Comparison of ENCODE assay signal across 15 cellular contexts in the genomic region with DNA sequence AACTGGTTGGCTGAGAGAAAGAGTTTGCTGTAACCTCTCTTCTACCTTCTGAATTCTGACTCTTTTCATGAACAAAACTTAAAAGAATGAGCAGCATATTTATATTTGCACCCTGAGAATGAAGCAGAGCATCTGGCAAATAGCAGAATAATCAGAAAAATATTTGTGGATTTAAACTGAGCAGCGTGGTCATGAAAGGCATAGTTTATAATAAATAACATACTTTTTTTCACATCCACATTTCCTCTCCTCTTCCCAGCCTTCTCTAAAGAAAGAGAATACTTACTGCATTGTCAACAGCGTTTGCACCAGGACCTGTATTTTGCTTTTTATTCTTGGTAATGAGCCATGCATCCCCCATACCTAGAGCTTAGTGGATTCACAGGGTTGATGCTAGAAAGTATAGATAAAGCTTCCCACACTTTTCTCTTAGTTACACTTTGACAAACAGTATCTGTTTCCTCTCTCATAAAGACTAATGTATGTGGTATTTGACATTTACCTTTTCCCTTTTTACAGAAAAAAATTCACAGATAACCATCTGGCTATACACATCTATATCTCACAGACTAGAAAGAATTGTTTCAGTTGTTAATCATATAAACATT.
"Had no signal": no experiment of that assay in that cellular context is flagged by ENCODE, and none has a peak within 500 bp of the region (broad histone marks: within the 10 kb centered on the region; RNA-seq: fewer than 3 reads in every experiment).

No MANE protein-coding gene starts in this region.

- H3K4me3 Mint-ChIP-seq: activated naive CD8-positive, alpha-beta T cell; effector memory CD8-positive, alpha-beta T cell; nephron progenitor cell had no signal

- H3K27me3 Mint-ChIP-seq: activated naive CD8-positive, alpha-beta T cell had no signal

- H3K36me3 Mint-ChIP-seq: activated naive CD8-positive, alpha-beta T cell had no signal

- H3K27ac ChIP-seq: body of pancreas, esophagus squamous epithelium, foreskin keratinocyte, lower lobe of right lung, thyroid gland had no signal

- DNase-seq: activated CD4-positive, alpha-beta T cell treated with anti-CD3 and anti-CD28 coated beads, Interleukin-2, amount 50 U/mL, for 4 hours; body of pancreas; dermis blood vessel endothelial cell; effector memory CD8-positive, alpha-beta T cell; esophagus squamous epithelium; foreskin keratinocyte; hypothalamus; lower lobe of right lung; nephron progenitor cell; nucleus accumbens; retina; stimulated activated CD8-positive, alpha-beta memory T cell treated with anti-CD3 and anti-CD28 coated beads, Interleukin-4, amount 100 ng/mL, for 48 hours; stimulated activated naive CD4-positive, alpha-beta T cell; thyroid gland had no signal

- ATAC-seq: body of pancreas; effector memory CD8-positive, alpha-beta T cell; foreskin keratinocyte; lower lobe of right lung had no signal

- H3K9me3 ChIP-seq: body of pancreas, esophagus squamous epithelium, lower lobe of right lung, thyroid gland had no signal

- H3K4me1 ChIP-seq: body of pancreas, esophagus squamous epithelium, foreskin keratinocyte, lower lobe of right lung had no signal

- H3K36me3 ChIP-seq: esophagus squamous epithelium, lower lobe of right lung, thyroid gland had no signal

- H3K9me3 Mint-ChIP-seq: effector memory CD8-positive, alpha-beta T cell; nephron progenitor cell had no signal

- H3K27ac Mint-ChIP-seq: activated naive CD8-positive, alpha-beta T cell; effector memory CD8-positive, alpha-beta T cell; nephron progenitor cell had no signal

- H3K4me3 ChIP-seq: body of pancreas, esophagus squamous epithelium, lower lobe of right lung, thyroid gland had no signal

- H3K27me3 ChIP-seq: body of pancreas, esophagus squamous epithelium, thyroid gland had no signal

- H3K4me1 Mint-ChIP-seq: nephron progenitor cell had no signal
